ENCODE assay signal across 26 cellular contexts in genomic region chr15:94858011-94858410, GRCh38.
"Had no signal": no experiment of that assay in that cellular context is flagged by ENCODE, and none has a peak within 500 bp of the region (broad histone marks: within the 10 kb centered on the region; RNA-seq: fewer than 3 reads in every experiment).

No MANE protein-coding gene starts in this region.

- H3K36me3 Mint-ChIP-seq: activated naive CD8-positive, alpha-beta T cell had no signal

- DNase-seq: activated CD4-positive, alpha-beta T cell treated with anti-CD3 and anti-CD28 coated beads for 36 hours; activated CD4-positive, alpha-beta T cell treated with anti-CD3 and anti-CD28 coated beads, Interleukin-2, amount 50 U/mL, for 4 hours; activated CD8-positive, alpha-beta memory T cell treated with anti-CD3 and anti-CD28 coated beads for 24 hours; activated CD8-positive, alpha-beta memory T cell treated with anti-CD3 and anti-CD28 coated beads, Interleukin-2, amount 50 U/mL, for 4 hours; activated T-cell treated with anti-CD3 and anti-CD28 coated beads, Interleukin-2, amount 50 U/mL, for 24 hours; colonic mucosa; dorsolateral prefrontal cortex; effector memory CD8-positive, alpha-beta T cell; esophagus squamous epithelium; gastrocnemius medialis; hypothalamus; lower lobe of right lung; midbrain; natural killer cell; psoas muscle; stimulated activated CD4-positive, alpha-beta T cell treated with anti-CD3 and anti-CD28 coated beads, Interleukin-12 subunit alpha, Interleukin-12 subunit beta, amount 100 ng/mL, for 4 hours; stimulated activated CD4-positive, alpha-beta T cell treated with anti-CD3 and anti-CD28 coated beads, Interleukin-4, amount 100 ng/mL, for 4 hours; stimulated activated naive CD8-positive, alpha-beta T cell treated with anti-CD3 and anti-CD28 coated beads, Interleukin-15, Interleukin-2, amounts not matched to agents 100 U/mL and 50 U/mL, for 24 hours; thyroid gland had no signal

- H3K36me3 ChIP-seq: breast epithelium, colonic mucosa, esophagus squamous epithelium, gastrocnemius medialis, lower lobe of right lung, right atrium auricular region, thyroid gland had no signal

- H3K27me3 Mint-ChIP-seq: activated T-cell treated with anti-CD3 and anti-CD28 coated beads, Interleukin-2, amount 50 U/mL, for 24 hours; activated T-helper 17 cell treated with anti-CD3 and anti-CD28 coated beads, Interleukin-2, amount 50 U/mL, for 72 hours had no signal

- H3K9me3 Mint-ChIP-seq: activated T-cell treated with anti-CD3 and anti-CD28 coated beads, Interleukin-2, amount 50 U/mL, for 24 hours; T-helper 2 cell treated with Interferon-gamma antibody and Interleukin-4, amounts not matched to agents 5 μg/mL and 100 μg/mL, for 36 hours had no signal

- FAIRE-seq: TTC549 had no signal

- H3K9me3 ChIP-seq: breast epithelium, colonic mucosa, esophagus squamous epithelium, gastrocnemius medialis, lower lobe of right lung, thyroid gland had no signal

- H3K27me3 ChIP-seq: breast epithelium, colonic mucosa, esophagus squamous epithelium, gastrocnemius medialis, right atrium auricular region, thyroid gland had no signal

- H3K4me1 Mint-ChIP-seq: activated CD4-positive, alpha-beta T cell treated with anti-CD3 and anti-CD28 coated beads for 36 hours; activated T-helper 17 cell treated with anti-CD3 and anti-CD28 coated beads, Interleukin-2, amount 50 U/mL, for 72 hours; natural killer cell had no signal

- ATAC-seq: activated CD4-positive, alpha-beta T cell treated with anti-CD3 and anti-CD28 coated beads for 36 hours; activated T-helper 17 cell treated with anti-CD3 and anti-CD28 coated beads, Interleukin-2, amount 50 U/mL, for 72 hours; effector memory CD8-positive, alpha-beta T cell; gastrocnemius medialis; left lobe of liver; lower lobe of right lung; natural killer cell; psoas muscle; stimulated activated naive CD8-positive, alpha-beta T cell treated with anti-CD3 and anti-CD28 coated beads, Interleukin-15, Interleukin-2, amounts not matched to agents 100 U/mL and 50 U/mL, for 24 hours had no signal

- H3K4me3 Mint-ChIP-seq: activated CD4-positive, alpha-beta T cell treated with anti-CD3 and anti-CD28 coated beads for 36 hours; activated naive CD8-positive, alpha-beta T cell; activated T-cell treated with anti-CD3 and anti-CD28 coated beads, Interleukin-2, amount 50 U/mL, for 24 hours; activated T-helper 17 cell treated with anti-CD3 and anti-CD28 coated beads, Interleukin-2, amount 50 U/mL, for 72 hours; effector memory CD8-positive, alpha-beta T cell; natural killer cell; T-helper 2 cell treated with Interferon-gamma antibody and Interleukin-4, amounts not matched to agents 5 μg/mL and 100 μg/mL, for 36 hours had no signal

- H3K4me3 ChIP-seq: breast epithelium, colonic mucosa, dorsolateral prefrontal cortex, esophagus squamous epithelium, gastrocnemius medialis, lower lobe of right lung, psoas muscle, right atrium auricular region, thyroid gland had no signal

- H3K4me1 ChIP-seq: breast epithelium, colonic mucosa, gastrocnemius medialis, lower lobe of right lung, psoas muscle, right atrium auricular region, thyroid gland had no signal

- H3K27ac Mint-ChIP-seq: activated CD4-positive, alpha-beta T cell treated with anti-CD3 and anti-CD28 coated beads for 36 hours; activated naive CD8-positive, alpha-beta T cell; activated T-cell treated with anti-CD3 and anti-CD28 coated beads, Interleukin-2, amount 50 U/mL, for 24 hours; activated T-helper 17 cell treated with anti-CD3 and anti-CD28 coated beads, Interleukin-2, amount 50 U/mL, for 72 hours; effector memory CD8-positive, alpha-beta T cell; natural killer cell; T-helper 2 cell treated with Interferon-gamma antibody and Interleukin-4, amounts not matched to agents 5 μg/mL and 100 μg/mL, for 36 hours had no signal
